Comparison of ENCODE assay signal across 2 cellular contexts in genomic region chr2:28952806-28953190, GRCh38.
TF ChIP-seq lines count a peak whose summit lies in the region.

No MANE protein-coding gene starts in this region.

TF ChIP-seq in GM23338, 12 proteins besides CTCF, POLR2A, EP300 and RAD21 (continued from another document):
- TF ChIP-seq, protein P1, sequence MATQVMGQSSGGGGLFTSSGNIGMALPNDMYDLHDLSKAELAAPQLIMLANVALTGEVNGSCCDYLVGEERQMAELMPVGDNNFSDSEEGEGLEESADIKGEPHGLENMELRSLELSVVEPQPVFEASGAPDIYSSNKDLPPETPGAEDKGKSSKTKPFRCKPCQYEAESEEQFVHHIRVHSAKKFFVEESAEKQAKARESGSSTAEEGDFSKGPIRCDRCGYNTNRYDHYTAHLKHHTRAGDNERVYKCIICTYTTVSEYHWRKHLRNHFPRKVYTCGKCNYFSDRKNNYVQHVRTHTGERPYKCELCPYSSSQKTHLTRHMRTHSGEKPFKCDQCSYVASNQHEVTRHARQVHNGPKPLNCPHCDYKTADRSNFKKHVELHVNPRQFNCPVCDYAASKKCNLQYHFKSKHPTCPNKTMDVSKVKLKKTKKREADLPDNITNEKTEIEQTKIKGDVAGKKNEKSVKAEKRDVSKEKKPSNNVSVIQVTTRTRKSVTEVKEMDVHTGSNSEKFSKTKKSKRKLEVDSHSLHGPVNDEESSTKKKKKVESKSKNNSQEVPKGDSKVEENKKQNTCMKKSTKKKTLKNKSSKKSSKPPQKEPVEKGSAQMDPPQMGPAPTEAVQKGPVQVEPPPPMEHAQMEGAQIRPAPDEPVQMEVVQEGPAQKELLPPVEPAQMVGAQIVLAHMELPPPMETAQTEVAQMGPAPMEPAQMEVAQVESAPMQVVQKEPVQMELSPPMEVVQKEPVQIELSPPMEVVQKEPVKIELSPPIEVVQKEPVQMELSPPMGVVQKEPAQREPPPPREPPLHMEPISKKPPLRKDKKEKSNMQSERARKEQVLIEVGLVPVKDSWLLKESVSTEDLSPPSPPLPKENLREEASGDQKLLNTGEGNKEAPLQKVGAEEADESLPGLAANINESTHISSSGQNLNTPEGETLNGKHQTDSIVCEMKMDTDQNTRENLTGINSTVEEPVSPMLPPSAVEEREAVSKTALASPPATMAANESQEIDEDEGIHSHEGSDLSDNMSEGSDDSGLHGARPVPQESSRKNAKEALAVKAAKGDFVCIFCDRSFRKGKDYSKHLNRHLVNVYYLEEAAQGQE (IDR thresholded peaks at IDR 0.05; ENCODE audit: unreplicated experiment), result no peak
- TF ChIP-seq NANOG (IDR thresholded peaks at IDR 0.05; ENCODE audit: borderline replicate concordance) (no peak), ZNF331 (CRISPR knock-in tag; IDR thresholded peaks at IDR 0.05; ENCODE audit: low read depth) (no peak), EZH2phosphoT487 (IDR thresholded peaks at IDR 0.05; ENCODE audit: unreplicated experiment) (no peak), POLR2AphosphoS5 (IDR thresholded peaks at IDR 0.05; ENCODE audit: low read depth) (no peak)
- TF ChIP-seq, protein P2, sequence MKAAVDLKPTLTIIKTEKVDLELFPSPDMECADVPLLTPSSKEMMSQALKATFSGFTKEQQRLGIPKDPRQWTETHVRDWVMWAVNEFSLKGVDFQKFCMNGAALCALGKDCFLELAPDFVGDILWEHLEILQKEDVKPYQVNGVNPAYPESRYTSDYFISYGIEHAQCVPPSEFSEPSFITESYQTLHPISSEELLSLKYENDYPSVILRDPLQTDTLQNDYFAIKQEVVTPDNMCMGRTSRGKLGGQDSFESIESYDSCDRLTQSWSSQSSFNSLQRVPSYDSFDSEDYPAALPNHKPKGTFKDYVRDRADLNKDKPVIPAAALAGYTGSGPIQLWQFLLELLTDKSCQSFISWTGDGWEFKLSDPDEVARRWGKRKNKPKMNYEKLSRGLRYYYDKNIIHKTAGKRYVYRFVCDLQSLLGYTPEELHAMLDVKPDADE (IDR thresholded peaks at IDR 0.05), result no peak

TF ChIP-seq in K562, 482 proteins besides CTCF, POLR2A, EP300 and RAD21 (continued from another document):
- TF ChIP-seq NCOR1 (IDR thresholded peaks at IDR 0.05), result peak; percentile 34; the same call in 1 of the 2 replicates
- TF ChIP-seq ZBED1 (IDR thresholded peaks at IDR 0.05), result no peak
- no peak for TF ChIP-seq CCNT2 (IDR thresholded peaks at IDR 0.05; ENCODE audit: borderline replicate concordance, extremely low read depth, insufficient read length, low read depth, low read length)
- TF ChIP-seq CBX5 (IDR thresholded peaks at IDR 0.05; ENCODE audit: borderline replicate concordance, low read depth), result no peak
- TF ChIP-seq, protein P3, sequence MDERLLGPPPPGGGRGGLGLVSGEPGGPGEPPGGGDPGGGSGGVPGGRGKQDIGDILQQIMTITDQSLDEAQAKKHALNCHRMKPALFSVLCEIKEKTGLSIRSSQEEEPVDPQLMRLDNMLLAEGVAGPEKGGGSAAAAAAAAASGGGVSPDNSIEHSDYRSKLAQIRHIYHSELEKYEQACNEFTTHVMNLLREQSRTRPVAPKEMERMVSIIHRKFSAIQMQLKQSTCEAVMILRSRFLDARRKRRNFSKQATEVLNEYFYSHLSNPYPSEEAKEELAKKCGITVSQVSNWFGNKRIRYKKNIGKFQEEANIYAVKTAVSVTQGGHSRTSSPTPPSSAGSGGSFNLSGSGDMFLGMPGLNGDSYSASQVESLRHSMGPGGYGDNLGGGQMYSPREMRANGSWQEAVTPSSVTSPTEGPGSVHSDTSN (CRISPR knock-in tag; IDR thresholded peaks at IDR 0.05; ENCODE audit: low read depth), result no peak
- TF ChIP-seq, protein P3 (tag; conservative IDR thresholded peaks at IDR 0.05; ENCODE audit: low read depth), result no peak
- TF ChIP-seq TEAD4 (IDR thresholded peaks at IDR 0.05; ENCODE audit: low read length), result peak; percentile 46; the same call in 1 of the 2 replicates
- TF ChIP-seq TEAD4 (CRISPR knock-in tag; IDR thresholded peaks at IDR 0.05; ENCODE audit: borderline replicate concordance), result no peak
- TF ChIP-seq ZNF174 (CRISPR knock-in tag; IDR thresholded peaks at IDR 0.05), result no peak
- TF ChIP-seq, protein P4, sequence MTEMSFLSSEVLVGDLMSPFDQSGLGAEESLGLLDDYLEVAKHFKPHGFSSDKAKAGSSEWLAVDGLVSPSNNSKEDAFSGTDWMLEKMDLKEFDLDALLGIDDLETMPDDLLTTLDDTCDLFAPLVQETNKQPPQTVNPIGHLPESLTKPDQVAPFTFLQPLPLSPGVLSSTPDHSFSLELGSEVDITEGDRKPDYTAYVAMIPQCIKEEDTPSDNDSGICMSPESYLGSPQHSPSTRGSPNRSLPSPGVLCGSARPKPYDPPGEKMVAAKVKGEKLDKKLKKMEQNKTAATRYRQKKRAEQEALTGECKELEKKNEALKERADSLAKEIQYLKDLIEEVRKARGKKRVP (CRISPR knock-in tag; IDR thresholded peaks at IDR 0.05), result no peak
- TF ChIP-seq SPI1 (IDR thresholded peaks at IDR 0.05; ENCODE audit: borderline replicate concordance, low read depth, low read length), result peak; percentile 89
- TF ChIP-seq FOXP1 (CRISPR knock-in tag; IDR thresholded peaks at IDR 0.05), result no peak
- no peak for TF ChIP-seq ELF1 (tag; IDR thresholded peaks at IDR 0.05)
- TF ChIP-seq HMG20A (CRISPR knock-in tag; conservative IDR thresholded peaks at IDR 0.05), result no peak
- 0 out of 4 replicates have a peak, but pooled peaks of 1 of the 2 experiments have one; percentile 24 for TF ChIP-seq RCOR1 (IDR thresholded peaks at IDR 0.05; ENCODE audit: borderline replicate concordance in 1 of 2, low read depth in 2 of 2, low read length in 2 of 2)
- no peak for TF ChIP-seq BRD4 (IDR thresholded peaks at IDR 0.05)
- peak; percentile 48 for TF ChIP-seq CTBP1 (IDR thresholded peaks at IDR 0.05; ENCODE audit: borderline replicate concordance)
TF ChIP-seq in K562: peak in this region for 8.
